In genomic region chr17:50855708-50856330, GRCh38 we compare ENCODE assay signal across 1 cellular context.
TF ChIP-seq lines count a peak whose summit lies in the region.

No MANE protein-coding gene starts in this region.

TF ChIP-seq in HepG2, 621 proteins besides CTCF, POLR2A, EP300 and RAD21 (continues in another document):
- TF ChIP-seq, protein P1, sequence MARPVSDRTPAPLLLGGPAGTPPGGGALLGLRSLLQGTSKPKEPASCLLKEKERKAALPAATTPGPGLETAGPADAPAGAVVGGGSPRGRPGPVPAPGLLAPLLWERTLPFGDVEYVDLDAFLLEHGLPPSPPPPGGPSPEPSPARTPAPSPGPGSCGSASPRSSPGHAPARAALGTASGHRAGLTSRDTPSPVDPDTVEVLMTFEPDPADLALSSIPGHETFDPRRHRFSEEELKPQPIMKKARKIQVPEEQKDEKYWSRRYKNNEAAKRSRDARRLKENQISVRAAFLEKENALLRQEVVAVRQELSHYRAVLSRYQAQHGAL (CRISPR knock-in tag; IDR thresholded peaks at IDR 0.05; ENCODE audit: not compliant biosample characterization), result no peak
- TF ChIP-seq BHLHE40 (IDR thresholded peaks at IDR 0.05; ENCODE audit: low read length) (no peak), ZUFSP (CRISPR knock-in tag; IDR thresholded peaks at IDR 0.05; ENCODE audit: borderline replicate concordance) (no peak), DPF2 (CRISPR knock-in tag; IDR thresholded peaks at IDR 0.05; ENCODE audit: borderline replicate concordance, low read depth) (0 out of 2 replicates have a peak, but pooled peaks have one; percentile 26), KAT8 (CRISPR knock-in tag; IDR thresholded peaks at IDR 0.05) (peak; percentile 51), ZNF83 (CRISPR knock-in tag; IDR thresholded peaks at IDR 0.05; ENCODE audit: borderline replicate concordance) (no peak), SOX5 (CRISPR knock-in tag; IDR thresholded peaks at IDR 0.05; ENCODE audit: borderline replicate concordance) (peak; percentile 65; the same call in 1 of the 2 replicates), RXRB (CRISPR knock-in tag; IDR thresholded peaks at IDR 0.05; ENCODE audit: borderline replicate concordance) (peak; percentile 73; the same call in 1 of the 2 replicates), RARA (CRISPR knock-in tag; IDR thresholded peaks at IDR 0.05) (peak; percentile 67; the same call in 1 of the 2 replicates), CREB1 (IDR thresholded peaks at IDR 0.05) (peak; percentile 71), CREB1 (CRISPR knock-in tag; IDR thresholded peaks at IDR 0.05) (peak; percentile 87), ZNF652 (CRISPR knock-in tag; IDR thresholded peaks at IDR 0.05; ENCODE audit: borderline replicate concordance, low read depth) (peak; percentile 40; the same call in 1 of the 2 replicates), ATF7 (IDR thresholded peaks at IDR 0.05) (no peak), ATF7 (CRISPR knock-in tag; IDR thresholded peaks at IDR 0.05) (no peak), CEBPB (IDR thresholded peaks at IDR 0.05; ENCODE audit: borderline replicate concordance, low read depth, low read length) (peak; percentile 22; the same call in 1 of the 2 replicates), MTF2 (CRISPR knock-in tag; IDR thresholded peaks at IDR 0.05; ENCODE audit: borderline replicate concordance) (no peak), MED1 (CRISPR knock-in tag; IDR thresholded peaks at IDR 0.05) (peak; percentile 80), FOXK1 (CRISPR knock-in tag; IDR thresholded peaks at IDR 0.05; ENCODE audit: borderline replicate concordance, low read depth) (peak; percentile 62; the same call in 1 of the 2 replicates), SIX1 (CRISPR knock-in tag; IDR thresholded peaks at IDR 0.05; ENCODE audit: borderline replicate concordance) (peak; percentile 49; the same call in 1 of the 2 replicates), CBX2 (IDR thresholded peaks at IDR 0.05; ENCODE audit: low read depth, low read length) (no peak), CBX2 (CRISPR knock-in tag; IDR thresholded peaks at IDR 0.05; ENCODE audit: low read depth) (no peak)
- TF ChIP-seq, protein P2, sequence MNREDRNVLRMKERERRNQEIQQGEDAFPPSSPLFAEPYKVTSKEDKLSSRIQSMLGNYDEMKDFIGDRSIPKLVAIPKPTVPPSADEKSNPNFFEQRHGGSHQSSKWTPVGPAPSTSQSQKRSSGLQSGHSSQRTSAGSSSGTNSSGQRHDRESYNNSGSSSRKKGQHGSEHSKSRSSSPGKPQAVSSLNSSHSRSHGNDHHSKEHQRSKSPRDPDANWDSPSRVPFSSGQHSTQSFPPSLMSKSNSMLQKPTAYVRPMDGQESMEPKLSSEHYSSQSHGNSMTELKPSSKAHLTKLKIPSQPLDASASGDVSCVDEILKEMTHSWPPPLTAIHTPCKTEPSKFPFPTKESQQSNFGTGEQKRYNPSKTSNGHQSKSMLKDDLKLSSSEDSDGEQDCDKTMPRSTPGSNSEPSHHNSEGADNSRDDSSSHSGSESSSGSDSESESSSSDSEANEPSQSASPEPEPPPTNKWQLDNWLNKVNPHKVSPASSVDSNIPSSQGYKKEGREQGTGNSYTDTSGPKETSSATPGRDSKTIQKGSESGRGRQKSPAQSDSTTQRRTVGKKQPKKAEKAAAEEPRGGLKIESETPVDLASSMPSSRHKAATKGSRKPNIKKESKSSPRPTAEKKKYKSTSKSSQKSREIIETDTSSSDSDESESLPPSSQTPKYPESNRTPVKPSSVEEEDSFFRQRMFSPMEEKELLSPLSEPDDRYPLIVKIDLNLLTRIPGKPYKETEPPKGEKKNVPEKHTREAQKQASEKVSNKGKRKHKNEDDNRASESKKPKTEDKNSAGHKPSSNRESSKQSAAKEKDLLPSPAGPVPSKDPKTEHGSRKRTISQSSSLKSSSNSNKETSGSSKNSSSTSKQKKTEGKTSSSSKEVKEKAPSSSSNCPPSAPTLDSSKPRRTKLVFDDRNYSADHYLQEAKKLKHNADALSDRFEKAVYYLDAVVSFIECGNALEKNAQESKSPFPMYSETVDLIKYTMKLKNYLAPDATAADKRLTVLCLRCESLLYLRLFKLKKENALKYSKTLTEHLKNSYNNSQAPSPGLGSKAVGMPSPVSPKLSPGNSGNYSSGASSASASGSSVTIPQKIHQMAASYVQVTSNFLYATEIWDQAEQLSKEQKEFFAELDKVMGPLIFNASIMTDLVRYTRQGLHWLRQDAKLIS (CRISPR knock-in tag; IDR thresholded peaks at IDR 0.05), result no peak
- TF ChIP-seq, protein P3, sequence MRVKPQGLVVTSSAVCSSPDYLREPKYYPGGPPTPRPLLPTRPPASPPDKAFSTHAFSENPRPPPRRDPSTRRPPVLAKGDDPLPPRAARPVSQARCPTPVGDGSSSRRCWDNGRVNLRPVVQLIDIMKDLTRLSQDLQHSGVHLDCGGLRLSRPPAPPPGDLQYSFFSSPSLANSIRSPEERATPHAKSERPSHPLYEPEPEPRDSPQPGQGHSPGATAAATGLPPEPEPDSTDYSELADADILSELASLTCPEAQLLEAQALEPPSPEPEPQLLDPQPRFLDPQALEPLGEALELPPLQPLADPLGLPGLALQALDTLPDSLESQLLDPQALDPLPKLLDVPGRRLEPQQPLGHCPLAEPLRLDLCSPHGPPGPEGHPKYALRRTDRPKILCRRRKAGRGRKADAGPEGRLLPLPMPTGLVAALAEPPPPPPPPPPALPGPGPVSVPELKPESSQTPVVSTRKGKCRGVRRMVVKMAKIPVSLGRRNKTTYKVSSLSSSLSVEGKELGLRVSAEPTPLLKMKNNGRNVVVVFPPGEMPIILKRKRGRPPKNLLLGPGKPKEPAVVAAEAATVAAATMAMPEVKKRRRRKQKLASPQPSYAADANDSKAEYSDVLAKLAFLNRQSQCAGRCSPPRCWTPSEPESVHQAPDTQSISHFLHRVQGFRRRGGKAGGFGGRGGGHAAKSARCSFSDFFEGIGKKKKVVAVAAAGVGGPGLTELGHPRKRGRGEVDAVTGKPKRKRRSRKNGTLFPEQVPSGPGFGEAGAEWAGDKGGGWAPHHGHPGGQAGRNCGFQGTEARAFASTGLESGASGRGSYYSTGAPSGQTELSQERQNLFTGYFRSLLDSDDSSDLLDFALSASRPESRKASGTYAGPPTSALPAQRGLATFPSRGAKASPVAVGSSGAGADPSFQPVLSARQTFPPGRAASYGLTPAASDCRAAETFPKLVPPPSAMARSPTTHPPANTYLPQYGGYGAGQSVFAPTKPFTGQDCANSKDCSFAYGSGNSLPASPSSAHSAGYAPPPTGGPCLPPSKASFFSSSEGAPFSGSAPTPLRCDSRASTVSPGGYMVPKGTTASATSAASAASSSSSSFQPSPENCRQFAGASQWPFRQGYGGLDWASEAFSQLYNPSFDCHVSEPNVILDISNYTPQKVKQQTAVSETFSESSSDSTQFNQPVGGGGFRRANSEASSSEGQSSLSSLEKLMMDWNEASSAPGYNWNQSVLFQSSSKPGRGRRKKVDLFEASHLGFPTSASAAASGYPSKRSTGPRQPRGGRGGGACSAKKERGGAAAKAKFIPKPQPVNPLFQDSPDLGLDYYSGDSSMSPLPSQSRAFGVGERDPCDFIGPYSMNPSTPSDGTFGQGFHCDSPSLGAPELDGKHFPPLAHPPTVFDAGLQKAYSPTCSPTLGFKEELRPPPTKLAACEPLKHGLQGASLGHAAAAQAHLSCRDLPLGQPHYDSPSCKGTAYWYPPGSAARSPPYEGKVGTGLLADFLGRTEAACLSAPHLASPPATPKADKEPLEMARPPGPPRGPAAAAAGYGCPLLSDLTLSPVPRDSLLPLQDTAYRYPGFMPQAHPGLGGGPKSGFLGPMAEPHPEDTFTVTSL (CRISPR knock-in tag; IDR thresholded peaks at IDR 0.05; ENCODE audit: borderline replicate concordance), result peak; percentile 81; the same call in 1 of the 2 replicates
- TF ChIP-seq, protein P4, sequence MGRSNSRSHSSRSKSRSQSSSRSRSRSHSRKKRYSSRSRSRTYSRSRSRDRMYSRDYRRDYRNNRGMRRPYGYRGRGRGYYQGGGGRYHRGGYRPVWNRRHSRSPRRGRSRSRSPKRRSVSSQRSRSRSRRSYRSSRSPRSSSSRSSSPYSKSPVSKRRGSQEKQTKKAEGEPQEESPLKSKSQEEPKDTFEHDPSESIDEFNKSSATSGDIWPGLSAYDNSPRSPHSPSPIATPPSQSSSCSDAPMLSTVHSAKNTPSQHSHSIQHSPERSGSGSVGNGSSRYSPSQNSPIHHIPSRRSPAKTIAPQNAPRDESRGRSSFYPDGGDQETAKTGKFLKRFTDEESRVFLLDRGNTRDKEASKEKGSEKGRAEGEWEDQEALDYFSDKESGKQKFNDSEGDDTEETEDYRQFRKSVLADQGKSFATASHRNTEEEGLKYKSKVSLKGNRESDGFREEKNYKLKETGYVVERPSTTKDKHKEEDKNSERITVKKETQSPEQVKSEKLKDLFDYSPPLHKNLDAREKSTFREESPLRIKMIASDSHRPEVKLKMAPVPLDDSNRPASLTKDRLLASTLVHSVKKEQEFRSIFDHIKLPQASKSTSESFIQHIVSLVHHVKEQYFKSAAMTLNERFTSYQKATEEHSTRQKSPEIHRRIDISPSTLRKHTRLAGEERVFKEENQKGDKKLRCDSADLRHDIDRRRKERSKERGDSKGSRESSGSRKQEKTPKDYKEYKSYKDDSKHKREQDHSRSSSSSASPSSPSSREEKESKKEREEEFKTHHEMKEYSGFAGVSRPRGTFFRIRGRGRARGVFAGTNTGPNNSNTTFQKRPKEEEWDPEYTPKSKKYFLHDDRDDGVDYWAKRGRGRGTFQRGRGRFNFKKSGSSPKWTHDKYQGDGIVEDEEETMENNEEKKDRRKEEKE (IDR thresholded peaks at IDR 0.05), result no peak
- TF ChIP-seq, protein P5, sequence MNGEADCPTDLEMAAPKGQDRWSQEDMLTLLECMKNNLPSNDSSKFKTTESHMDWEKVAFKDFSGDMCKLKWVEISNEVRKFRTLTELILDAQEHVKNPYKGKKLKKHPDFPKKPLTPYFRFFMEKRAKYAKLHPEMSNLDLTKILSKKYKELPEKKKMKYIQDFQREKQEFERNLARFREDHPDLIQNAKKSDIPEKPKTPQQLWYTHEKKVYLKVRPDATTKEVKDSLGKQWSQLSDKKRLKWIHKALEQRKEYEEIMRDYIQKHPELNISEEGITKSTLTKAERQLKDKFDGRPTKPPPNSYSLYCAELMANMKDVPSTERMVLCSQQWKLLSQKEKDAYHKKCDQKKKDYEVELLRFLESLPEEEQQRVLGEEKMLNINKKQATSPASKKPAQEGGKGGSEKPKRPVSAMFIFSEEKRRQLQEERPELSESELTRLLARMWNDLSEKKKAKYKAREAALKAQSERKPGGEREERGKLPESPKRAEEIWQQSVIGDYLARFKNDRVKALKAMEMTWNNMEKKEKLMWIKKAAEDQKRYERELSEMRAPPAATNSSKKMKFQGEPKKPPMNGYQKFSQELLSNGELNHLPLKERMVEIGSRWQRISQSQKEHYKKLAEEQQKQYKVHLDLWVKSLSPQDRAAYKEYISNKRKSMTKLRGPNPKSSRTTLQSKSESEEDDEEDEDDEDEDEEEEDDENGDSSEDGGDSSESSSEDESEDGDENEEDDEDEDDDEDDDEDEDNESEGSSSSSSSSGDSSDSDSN (CRISPR knock-in tag; IDR thresholded peaks at IDR 0.05), result no peak
- TF ChIP-seq, protein P6, sequence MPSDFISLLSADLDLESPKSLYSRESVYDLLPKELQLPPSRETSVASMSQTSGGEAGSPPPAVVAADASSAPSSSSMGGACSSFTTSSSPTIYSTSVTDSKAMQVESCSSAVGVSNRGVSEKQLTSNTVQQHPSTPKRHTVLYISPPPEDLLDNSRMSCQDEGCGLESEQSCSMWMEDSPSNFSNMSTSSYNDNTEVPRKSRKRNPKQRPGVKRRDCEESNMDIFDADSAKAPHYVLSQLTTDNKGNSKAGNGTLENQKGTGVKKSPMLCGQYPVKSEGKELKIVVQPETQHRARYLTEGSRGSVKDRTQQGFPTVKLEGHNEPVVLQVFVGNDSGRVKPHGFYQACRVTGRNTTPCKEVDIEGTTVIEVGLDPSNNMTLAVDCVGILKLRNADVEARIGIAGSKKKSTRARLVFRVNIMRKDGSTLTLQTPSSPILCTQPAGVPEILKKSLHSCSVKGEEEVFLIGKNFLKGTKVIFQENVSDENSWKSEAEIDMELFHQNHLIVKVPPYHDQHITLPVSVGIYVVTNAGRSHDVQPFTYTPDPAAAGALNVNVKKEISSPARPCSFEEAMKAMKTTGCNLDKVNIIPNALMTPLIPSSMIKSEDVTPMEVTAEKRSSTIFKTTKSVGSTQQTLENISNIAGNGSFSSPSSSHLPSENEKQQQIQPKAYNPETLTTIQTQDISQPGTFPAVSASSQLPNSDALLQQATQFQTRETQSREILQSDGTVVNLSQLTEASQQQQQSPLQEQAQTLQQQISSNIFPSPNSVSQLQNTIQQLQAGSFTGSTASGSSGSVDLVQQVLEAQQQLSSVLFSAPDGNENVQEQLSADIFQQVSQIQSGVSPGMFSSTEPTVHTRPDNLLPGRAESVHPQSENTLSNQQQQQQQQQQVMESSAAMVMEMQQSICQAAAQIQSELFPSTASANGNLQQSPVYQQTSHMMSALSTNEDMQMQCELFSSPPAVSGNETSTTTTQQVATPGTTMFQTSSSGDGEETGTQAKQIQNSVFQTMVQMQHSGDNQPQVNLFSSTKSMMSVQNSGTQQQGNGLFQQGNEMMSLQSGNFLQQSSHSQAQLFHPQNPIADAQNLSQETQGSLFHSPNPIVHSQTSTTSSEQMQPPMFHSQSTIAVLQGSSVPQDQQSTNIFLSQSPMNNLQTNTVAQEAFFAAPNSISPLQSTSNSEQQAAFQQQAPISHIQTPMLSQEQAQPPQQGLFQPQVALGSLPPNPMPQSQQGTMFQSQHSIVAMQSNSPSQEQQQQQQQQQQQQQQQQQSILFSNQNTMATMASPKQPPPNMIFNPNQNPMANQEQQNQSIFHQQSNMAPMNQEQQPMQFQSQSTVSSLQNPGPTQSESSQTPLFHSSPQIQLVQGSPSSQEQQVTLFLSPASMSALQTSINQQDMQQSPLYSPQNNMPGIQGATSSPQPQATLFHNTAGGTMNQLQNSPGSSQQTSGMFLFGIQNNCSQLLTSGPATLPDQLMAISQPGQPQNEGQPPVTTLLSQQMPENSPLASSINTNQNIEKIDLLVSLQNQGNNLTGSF (CRISPR knock-in tag; IDR thresholded peaks at IDR 0.05), result no peak
